In genomic region chr2:113218283-113219091, GRCh38 we compare ENCODE assay signal across 8 cellular contexts. TPM values are rescaled to one million over a fixed set of nuclear protein-coding genes. Genes with fewer than 3 reads are reported as not detected.
DNase-seq lines count a peak whose midpoint lies in the region; ATAC-seq and TF ChIP-seq lines count a peak whose summit lies in the region.

No MANE protein-coding gene starts in this region.

- no peaks in the 10 kb centered on the region for H3K27me3 ChIP-seq in endodermal cell (ENCODE audit: control insufficient read depth, insufficient read depth, low read length, poor library complexity, severe bottlenecking)
- H3K27me3 ChIP-seq in ovary, result no peaks in the 10 kb centered on the region

- H3K9ac ChIP-seq in endodermal cell (ENCODE audit: extremely low read depth, low read length, poor library complexity, severe bottlenecking), result no peak overlapping the region

- no peak overlapping the region for H3K4me3 Mint-ChIP-seq in endodermal cell
- H3K4me3 Mint-ChIP-seq in mesothelial cell of epicardium, result no peak overlapping the region

- no peaks in the 10 kb centered on the region for H3K36me3 ChIP-seq in endodermal cell (ENCODE audit: control insufficient read depth, insufficient read depth, low read length)
- no peaks in the 10 kb centered on the region for H3K36me3 ChIP-seq in ovary

- H3K4me1 ChIP-seq in endodermal cell (ENCODE audit: control insufficient read depth, insufficient read depth, low read length) (peaks cover 11% of the 10 kb centered on the region), ovary (ENCODE audit: insufficient read depth) (peaks cover 3% of the 10 kb centered on the region)

- DNase-seq in endodermal cell, result peak; percentile 37
- peak; percentile 88 for DNase-seq in myocyte (ENCODE audit: low read depth)
- no peak for DNase-seq in NCI-H1105 (lab: John Stamatoyannopoulos, UW)
- DNase-seq in mesothelial cell of epicardium (ENCODE audit: low spot score in 2 of 2, unreplicated experiment in 2 of 2), result no peak
- no peak for DNase-seq in ovary

- no peaks in the 10 kb centered on the region for H3K27me3 Mint-ChIP-seq in endodermal cell (ENCODE audit: insufficient read depth)
- peaks cover 2% of the 10 kb centered on the region for H3K27me3 Mint-ChIP-seq in mesothelial cell of epicardium (ENCODE audit: low read depth)

- 73 to 93% methylated on average over 3 to 8 of the region's 8 CpGs for WGBS in endodermal cell (ENCODE audit: insufficient coverage in 1 of 2, insufficient read length in 1 of 2), 2 experiments
- 60 to 74% (median 68%) methylated on average over 8 of the region's 8 CpGs for WGBS in ovary, 3 donors

- ATAC-seq in HG03378 (IDR thresholded peaks at IDR 0.05; ENCODE audit: unreplicated experiment) (peak; percentile 53), HG02763 (IDR thresholded peaks at IDR 0.05; ENCODE audit: unreplicated experiment) (no peak)

- no peak for TF ChIP-seq POLR2A in ovary (IDR thresholded peaks at IDR 0.05)

- H3K4me1 Mint-ChIP-seq in endodermal cell (peaks cover 31% of the 10 kb centered on the region), mesothelial cell of epicardium (peaks cover 18% of the 10 kb centered on the region)

- H3K4me3 ChIP-seq in endodermal cell (ENCODE audit: low read length) (no peak overlapping the region), ovary (no peak overlapping the region)

- H3K27ac Mint-ChIP-seq in endodermal cell, result no peak overlapping the region
- no peak overlapping the region for H3K27ac Mint-ChIP-seq in mesothelial cell of epicardium

- TF ChIP-seq CTCF in 22Rv1 (IDR thresholded peaks at IDR 0.05), result peak; percentile 9; the same call in 1 of the 2 replicates
- TF ChIP-seq CTCF in endodermal cell (conservative IDR thresholded peaks at IDR 0.05), result no peak
- TF ChIP-seq CTCF in mesothelial cell of epicardium (IDR thresholded peaks at IDR 0.05; ENCODE audit: unreplicated experiment), result no peak
- no peak for TF ChIP-seq CTCF in ovary (IDR thresholded peaks at IDR 0.05)

- H3K9me3 Mint-ChIP-seq in endodermal cell (no peaks in the 10 kb centered on the region), mesothelial cell of epicardium (no peaks in the 10 kb centered on the region)

- H3K36me3 Mint-ChIP-seq in endodermal cell (ENCODE audit: low read depth), result no peaks in the 10 kb centered on the region
- no peaks in the 10 kb centered on the region for H3K36me3 Mint-ChIP-seq in mesothelial cell of epicardium

- intact Hi-C loops in ovary (cut with DNase I), result loop anchor here in 1 of 4 donors (10.0 kb wide), 1 partner anchor 146 kb away; no protein-coding TSS in a partner anchor

- no peaks in the 10 kb centered on the region for H3K9me3 ChIP-seq in endodermal cell (ENCODE audit: control insufficient read depth, low read length)
- no peaks in the 10 kb centered on the region for H3K9me3 ChIP-seq in ovary

- no peak for TF ChIP-seq EP300 in ovary (IDR thresholded peaks at IDR 0.05)

- peak overlapping the region; percentile 89 for H3K27ac ChIP-seq in 22Rv1
- H3K27ac ChIP-seq in endodermal cell (ENCODE audit: low read depth, low read length), result peak overlapping the region; percentile 32
- H3K27ac ChIP-seq in ovary, result no peak overlapping the region

RNA-seq across cellular contexts. Expression of gene PSD4, which starts 44.7 kb away (rescaled TPM):
- total RNA-seq in endodermal cell, result 10 to 100 TPM in 1 of 2 donors, 1 to 10 TPM in 1; 5.2 to 13.3 TPM
- polyA plus RNA-seq in endodermal cell (2013, experiment 1 of 2), result 1.6 TPM
- 1.7 TPM for polyA plus RNA-seq in endodermal cell (2013, experiment 2 of 2)
- total RNA-seq in myocyte, result 0.83 and 1.2 TPM in 2 replicates
- 0.62 TPM for polyA plus RNA-seq in myocyte (2012)
- 16.6 to 21.4 TPM (median 20.1 TPM) in 3 replicates for total RNA-seq in mesothelial cell of epicardium
- 10 to 100 TPM in 1 of 7 donors, 1 to 10 TPM in 6; 2.0 to 14.1 (median 5.4) TPM for total RNA-seq in ovary
- polyA plus RNA-seq in ovary, result 1 to 10 TPM; 1.2 to 3.3 TPM

Comparison
In these comparisons a context has a peak if more than half of its experiments do, and no peak if none do; other contexts are left out.
1. H3K27ac ChIP-seq: peak in 22Rv1 (single experiment) and endodermal cell (single experiment); none in ovary (0 of 2).
2. DNase-seq: peak in endodermal cell (single experiment) and myocyte (single experiment); none in NCI-H1105 (single experiment), mesothelial cell of epicardium (0 of 2) and ovary (0 of 5).